Comparison of ENCODE assay signal across 14 cellular contexts in the genomic region with DNA sequence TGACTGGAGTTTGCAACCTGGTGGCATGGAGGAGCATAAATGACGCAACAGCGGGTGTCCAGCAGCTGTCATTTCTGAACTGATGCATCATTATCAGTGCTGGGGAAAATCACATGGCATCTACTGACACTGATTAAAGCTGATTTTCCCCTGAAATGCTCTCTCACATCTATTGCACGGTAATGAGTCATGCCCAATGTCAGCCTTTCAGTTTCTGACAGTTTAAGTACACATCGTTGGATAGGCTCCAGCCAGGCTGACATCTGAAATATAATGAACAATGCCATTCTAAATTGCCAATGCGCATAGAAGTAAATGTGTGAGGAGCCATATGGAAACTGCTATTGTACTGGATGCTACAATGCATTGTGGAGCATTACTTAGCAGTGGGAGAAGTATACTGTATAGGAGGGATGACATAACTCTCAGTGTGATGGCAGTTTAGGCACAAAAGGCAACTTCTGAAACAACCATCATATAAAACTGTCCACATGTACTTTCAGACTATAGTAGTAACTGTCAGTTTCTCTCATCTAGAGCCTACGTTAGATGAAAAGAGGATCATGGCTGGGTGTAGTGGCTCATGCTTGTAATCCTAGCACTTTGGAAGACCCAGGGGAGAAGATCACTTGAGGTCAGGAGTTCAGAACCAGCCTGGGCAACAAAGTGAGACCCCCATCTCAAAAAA.
DNase-seq lines count a peak whose midpoint lies in the region; ATAC-seq, FAIRE-seq and TF ChIP-seq lines count a peak whose summit lies in the region.
"Had no signal": no experiment of that assay in that cellular context is flagged by ENCODE, and none has a peak within 500 bp of the region (broad histone marks: within the 10 kb centered on the region; RNA-seq: fewer than 3 reads in every experiment).

No MANE protein-coding gene starts in this region.

- H3K27ac ChIP-seq in pancreas, result no peak overlapping the region
- H3K27ac ChIP-seq: HL-60, neutrophil had no signal

- FAIRE-seq in pancreas (lab: Jason Lieb, UNC), result no peak
- FAIRE-seq: TTC549 had no signal

- 72 to 78% methylated on average over 6 of the region's 6 CpGs for WGBS in pancreas, 2 donors

- no peaks in the 10 kb centered on the region for H3K36me3 ChIP-seq in pancreas
- H3K36me3 ChIP-seq: neutrophil had no signal

- peaks cover 3% of the 10 kb centered on the region for H3K36me3 Mint-ChIP-seq in activated naive CD4-positive, alpha-beta T cell treated with anti-CD3 and anti-CD28 coated beads for 36 hours (ENCODE audit: low read depth)
- H3K36me3 Mint-ChIP-seq in stimulated activated effector memory CD8-positive, alpha-beta T cell treated with anti-CD3 and anti-CD28 coated beads, Interleukin-12 subunit alpha, Interleukin-12 subunit beta, amount 100 ng/mL, for 72 hours, result no peaks in the 10 kb centered on the region

- H3K27me3 ChIP-seq in pancreas, result no peaks in the 10 kb centered on the region
- H3K27me3 ChIP-seq: neutrophil had no signal

- H3K4me3 ChIP-seq in pancreas, result no peak overlapping the region

- H3K4me1 ChIP-seq in pancreas, result no peaks in the 10 kb centered on the region

- no peak overlapping the region for H3K27ac Mint-ChIP-seq in activated naive CD4-positive, alpha-beta T cell treated with anti-CD3 and anti-CD28 coated beads for 36 hours
- no peak overlapping the region for H3K27ac Mint-ChIP-seq in stimulated activated effector memory CD8-positive, alpha-beta T cell treated with anti-CD3 and anti-CD28 coated beads, Interleukin-12 subunit alpha, Interleukin-12 subunit beta, amount 100 ng/mL, for 72 hours

- DNase-seq in activated naive CD4-positive, alpha-beta T cell treated with anti-CD3 and anti-CD28 coated beads for 36 hours, result peak; percentile 42
- no peak for DNase-seq in activated naive CD4-positive, alpha-beta T cell (lab: John Stamatoyannopoulos, UW)
- DNase-seq in activated T-cell treated with anti-CD3 and anti-CD28 coated beads, Interleukin-2, amount 50 U/mL, for 48 hours, result peak; percentile 32 to 55
- DNase-seq in stimulated activated effector memory CD8-positive, alpha-beta T cell treated with anti-CD3 and anti-CD28 coated beads, Interleukin-12 subunit alpha, Interleukin-12 subunit beta, amount 100 ng/mL, for 72 hours (ENCODE audit: low spot score in 2 of 2), result no peak
- no peak for DNase-seq in pancreas
- DNase-seq: C1 segment of cervical spinal cord, NCI-H2171 treated with DMSO at 0.1 percent for 48 hours had no signal

- TF ChIP-seq CTCF in pancreas (IDR thresholded peaks at IDR 0.05), result no peak

- intact Hi-C loops in activated naive CD4-positive, alpha-beta T cell treated with anti-CD3 and anti-CD28 coated beads for 36 hours (cut with micrococcal nuclease), result loop anchor here (1.0 to 10.0 kb wide), 4 partner anchors 213 to 434 kb away; no protein-coding TSS in a partner anchor
- intact Hi-C loops in pancreas (cut with DNase I), result no loop called here

- peaks cover 18% of the 10 kb centered on the region for H3K4me1 Mint-ChIP-seq in activated naive CD4-positive, alpha-beta T cell treated with anti-CD3 and anti-CD28 coated beads for 36 hours (ENCODE audit: low read depth)
- H3K4me1 Mint-ChIP-seq in stimulated activated effector memory CD8-positive, alpha-beta T cell treated with anti-CD3 and anti-CD28 coated beads, Interleukin-12 subunit alpha, Interleukin-12 subunit beta, amount 100 ng/mL, for 72 hours, result peaks cover 11% of the 10 kb centered on the region
- H3K4me1 Mint-ChIP-seq: central memory CD8-positive, alpha-beta T cell had no signal

- peaks cover 18% of the 10 kb centered on the region for H3K9me3 Mint-ChIP-seq in activated naive CD4-positive, alpha-beta T cell treated with anti-CD3 and anti-CD28 coated beads for 36 hours
- H3K9me3 Mint-ChIP-seq in stimulated activated effector memory CD8-positive, alpha-beta T cell treated with anti-CD3 and anti-CD28 coated beads, Interleukin-12 subunit alpha, Interleukin-12 subunit beta, amount 100 ng/mL, for 72 hours, result peaks cover 9% of the 10 kb centered on the region

- H3K4me3 Mint-ChIP-seq in activated naive CD4-positive, alpha-beta T cell treated with anti-CD3 and anti-CD28 coated beads for 36 hours, result no peak overlapping the region
- H3K4me3 Mint-ChIP-seq in stimulated activated effector memory CD8-positive, alpha-beta T cell treated with anti-CD3 and anti-CD28 coated beads, Interleukin-12 subunit alpha, Interleukin-12 subunit beta, amount 100 ng/mL, for 72 hours, result no peak overlapping the region
- H3K4me3 Mint-ChIP-seq: central memory CD8-positive, alpha-beta T cell had no signal

- ATAC-seq in HG03558 (IDR thresholded peaks at IDR 0.05; ENCODE audit: extremely low read depth, unreplicated experiment) (peak; percentile 48), HG02840 (IDR thresholded peaks at IDR 0.05; ENCODE audit: low FRiP score, unreplicated experiment) (no peak), HG02588 (IDR thresholded peaks at IDR 0.05; ENCODE audit: unreplicated experiment) (no peak), pancreas (no peak)
- ATAC-seq in stimulated activated effector memory CD8-positive, alpha-beta T cell treated with anti-CD3 and anti-CD28 coated beads, Interleukin-12 subunit alpha, Interleukin-12 subunit beta, amount 100 ng/mL, for 72 hours, result peak; percentile 95

- peaks cover 0 to 2% (median 0%) of the 10 kb centered on the region in 4 donors for H3K9me3 ChIP-seq in pancreas
- H3K9me3 ChIP-seq: neutrophil had no signal

- CTCF ChIA-PET in activated naive CD4-positive, alpha-beta T cell treated with anti-CD3 and anti-CD28 coated beads for 36 hours (lab: Charles Lee), result no interaction called here

- peaks cover 15% of the 10 kb centered on the region for H3K27me3 Mint-ChIP-seq in activated naive CD4-positive, alpha-beta T cell treated with anti-CD3 and anti-CD28 coated beads for 36 hours (ENCODE audit: low read depth)

Comparison
In these comparisons a context has a peak if more than half of its experiments do, and no peak if none do; other contexts are left out.
1. DNase-seq: peak in activated naive CD4-positive, alpha-beta T cell treated with anti-CD3 and anti-CD28 coated beads for 36 hours (single experiment) and activated T-cell treated with anti-CD3 and anti-CD28 coated beads, Interleukin-2, amount 50 U/mL, for 48 hours (2 of 2); none in activated naive CD4-positive, alpha-beta T cell (0 of 4), stimulated activated effector memory CD8-positive, alpha-beta T cell treated with anti-CD3 and anti-CD28 coated beads, Interleukin-12 subunit alpha, Interleukin-12 subunit beta, amount 100 ng/mL, for 72 hours (0 of 2) and pancreas (0 of 6).
2. ATAC-seq: peak in HG03558 (single experiment) and stimulated activated effector memory CD8-positive, alpha-beta T cell treated with anti-CD3 and anti-CD28 coated beads, Interleukin-12 subunit alpha, Interleukin-12 subunit beta, amount 100 ng/mL, for 72 hours (single experiment); none in HG02840 (single experiment), HG02588 (single experiment) and pancreas (0 of 4).